11 cellular contexts compared by ENCODE assay signal in genomic region chr1:23904748-23905357, GRCh38. TPM values are rescaled to one million over a fixed set of nuclear protein-coding genes. Genes with fewer than 3 reads are reported as not detected.
DNase-seq lines count a peak whose midpoint lies in the region; ATAC-seq, FAIRE-seq and TF ChIP-seq lines count a peak whose summit lies in the region.
"Had no signal": no experiment of that assay in that cellular context is flagged by ENCODE, and none has a peak within 500 bp of the region (broad histone marks: within the 10 kb centered on the region; RNA-seq: fewer than 3 reads in every experiment).

No MANE protein-coding gene starts in this region.

- no peak overlapping the region for H2AFZ ChIP-seq in GM12878 (ENCODE audit: control insufficient read depth, low read depth, low read length)

- H3K27me3 Mint-ChIP-seq in IgD-negative memory B cell (no peaks in the 10 kb centered on the region), glutamatergic neuron (ENCODE audit: unreplicated experiment) (peaks cover 24% of the 10 kb centered on the region)

- H3K36me3 Mint-ChIP-seq in IgD-negative memory B cell: peaks cover 16% of the 10 kb centered on the region
- peaks cover 11% of the 10 kb centered on the region for H3K36me3 Mint-ChIP-seq in glutamatergic neuron (ENCODE audit: unreplicated experiment)
- H3K36me3 Mint-ChIP-seq: CD8-positive, alpha-beta T cell had no signal

- H3K4me1 ChIP-seq in DOHH2 (ENCODE audit: control insufficient read depth, low read length): peaks cover 88% of the 10 kb centered on the region
- H3K4me1 ChIP-seq in GM12878 (ENCODE audit: control insufficient read depth, insufficient read depth, low read length): peaks cover 55% of the 10 kb centered on the region

- TF ChIP-seq EP300 in GM12878 (IDR thresholded peaks at IDR 0.05; ENCODE audit: borderline replicate concordance in 1 of 2, control insufficient read depth in 1 of 2, low read depth in 2 of 2, low read length in 2 of 2): no peak; a peak in 2 of 4 replicates

- H3K4me2 ChIP-seq in DOHH2 (ENCODE audit: low read length) (peak overlapping the region; percentile 57), GM12878 (ENCODE audit: control insufficient read depth, insufficient read depth) (peak overlapping the region; percentile 69)

- CTCF ChIA-PET in GM12878 (lab: Yijun Ruan, JAX): interaction anchor here (1.3 to 10.5 kb wide), 4 partner anchors 9 to 96 kb away, joined by 5 to 109 read pairs (median 8); partner anchors contain the start of gene CNR2

- H3K9ac ChIP-seq in GM12878 (ENCODE audit: control insufficient read depth, insufficient read depth, low read length): no peak overlapping the region; the same call in 1 of the 2 replicates

- peak overlapping the region; percentile 32 for H3K4me3 ChIP-seq in DOHH2 (ENCODE audit: low read length)
- 0 out of 2 replicates have a peak overlapping the region, but pooled peaks have one; percentile 28 for H3K4me3 ChIP-seq in GM12878
- H3K4me3 ChIP-seq: ovary had no signal

- H3K9me3 Mint-ChIP-seq in IgD-negative memory B cell (no peaks in the 10 kb centered on the region), glutamatergic neuron (ENCODE audit: unreplicated experiment) (no peaks in the 10 kb centered on the region)
- H3K9me3 Mint-ChIP-seq: CD8-positive, alpha-beta T cell had no signal

- peaks cover 60 to 64% (median 61%) of the 10 kb centered on the region in 3 donors for H3K4me1 Mint-ChIP-seq in IgD-negative memory B cell
- peaks cover 4% of the 10 kb centered on the region for H3K4me1 Mint-ChIP-seq in glutamatergic neuron (ENCODE audit: low read depth, unreplicated experiment)

- H3F3A ChIP-seq in DOHH2 (ENCODE audit: control insufficient read depth, insufficient read depth): peaks cover 24% of the 10 kb centered on the region

- SMC1A ChIA-PET in GM12878 (lab: Charles Lee; ENCODE audit: uncharacterized antibody, unreplicated experiment): interaction anchor here (0.6 to 7.7 kb wide), 6 partner anchors 8 to 167 kb away, joined by 3 to 66 read pairs (median 4); partner anchors contain the start of genes CNR2 and FUCA1

- FAIRE-seq in GM12878 (lab: Jason Lieb, UNC): peak; percentile 87

- BruUV-seq in GM12878 (replicated peaks; lab: Mats Ljungman, UMichigan): no TSS peak

- POLR2A ChIA-PET in GM12878 (lab: Charles Lee): interaction anchor here (0.7 to 1.2 kb wide), 4 partner anchors 12 to 48 kb away, joined by 3 to 6 read pairs (median 5); no protein-coding TSS in a partner anchor

- DNase-seq in GM12878 (ENCODE audit: low read depth, low spot score): peak; percentile 84
- DNase-seq in nucleus accumbens (lab: John Stamatoyannopoulos, UW): no peak
- no peak for DNase-seq in ecto neural progenitor cell (ENCODE audit: low spot score)
- no peak for DNase-seq in glutamatergic neuron
- DNase-seq: CD8-positive, alpha-beta T cell; ovary had no signal

- RAD21 ChIA-PET in GM12878 (lab: Charles Lee; ENCODE audit: unreplicated experiment): interaction anchor here (2.3 kb wide), 1 partner anchor 12 kb away, joined by 15 read pairs; no protein-coding TSS in a partner anchor

- WGBS in GM12878 (ENCODE audit: insufficient coverage, insufficient replicate concordance, low lambda C conversion rate, missing lambda C conversion rate): 18% methylated on average over 10 of the region's 10 CpGs

- H3K79me2 ChIP-seq in DOHH2 (ENCODE audit: control insufficient read depth, low read length) (peaks cover 64% of the 10 kb centered on the region), GM12878 (ENCODE audit: control insufficient read depth, insufficient read depth, low read length) (peaks cover 63% of the 10 kb centered on the region)

- peak; percentile 36 for ATAC-seq in GM19438 (IDR thresholded peaks at IDR 0.05; ENCODE audit: low read depth, unreplicated experiment)
- ATAC-seq in GM12878: peak; percentile 61
- ATAC-seq in HG02970 (IDR thresholded peaks at IDR 0.05; ENCODE audit: low FRiP score, unreplicated experiment): no peak
- ATAC-seq: CD8-positive, alpha-beta T cell; Panc1 had no signal

- H3K36me3 ChIP-seq in DOHH2 (ENCODE audit: control insufficient read depth, low read length) (peaks cover 48% of the 10 kb centered on the region), GM12878 (ENCODE audit: control insufficient read depth in 2 of 2, insufficient read depth in 2 of 2, low read length in 1 of 2) (peaks cover 0 to 5% of the 10 kb centered on the region in 2 experiments; a peak in 2 of 4 replicates)
- H3K36me3 ChIP-seq: ovary had no signal

- no peak for TF ChIP-seq CTCF in DOHH2 (IDR thresholded peaks at IDR 0.05; ENCODE audit: low read depth, low read length, poor library complexity, severe bottlenecking)
- no peak for TF ChIP-seq CTCF in GM12878 (IDR thresholded peaks at IDR 0.05 in 2 of 3, conservative IDR thresholded peaks at IDR 0.05 in 1 of 3; ENCODE audit: control insufficient read depth in 2 of 3, extremely low read depth in 1 of 3, insufficient read depth in 1 of 3, low read depth in 3 of 3, low read length in 3 of 3)
- no peak for TF ChIP-seq CTCF in glutamatergic neuron (IDR thresholded peaks at IDR 0.05; ENCODE audit: partially characterized antibody, unreplicated experiment)

- no peak for TF ChIP-seq RAD21 in GM12878 (IDR thresholded peaks at IDR 0.05; ENCODE audit: insufficient read depth, low read depth, low read length)

- H4K20me1 ChIP-seq in DOHH2 (ENCODE audit: control insufficient read depth, insufficient read depth, low read depth, low read length) (no peaks in the 10 kb centered on the region), GM12878 (ENCODE audit: control insufficient read depth, insufficient read depth) (no peaks in the 10 kb centered on the region)

- H3K9me3 ChIP-seq in DOHH2 (ENCODE audit: control insufficient read depth, insufficient read depth, low read length) (no peaks in the 10 kb centered on the region), GM12878 (replicated peaks; ENCODE audit: control insufficient read depth, insufficient read depth, low read length) (no peaks in the 10 kb centered on the region; the same call in 2 of the 3 replicates)
- H3K9me3 ChIP-seq: ovary had no signal

- intact Hi-C loops in GM12878 (cut with micrococcal nuclease; ENCODE audit: unreplicated experiment): no loop called here

- H3K27ac ChIP-seq in DOHH2 (ENCODE audit: low read depth, low read length): 0 out of 2 replicates have a peak overlapping the region, but pooled peaks have one; percentile 3
- peak overlapping the region; percentile 63 for H3K27ac ChIP-seq in GM12878 (ENCODE audit: control insufficient read depth, insufficient read depth)
- H3K27ac ChIP-seq: ovary had no signal

- H3K9me2 ChIP-seq in DOHH2 (replicated peaks; ENCODE audit: control insufficient read depth, low read length): no peaks in the 10 kb centered on the region

- H3K4me3 Mint-ChIP-seq in IgD-negative memory B cell (peak overlapping the region; percentile 21 to 90 (median 74)), glutamatergic neuron (ENCODE audit: unreplicated experiment) (no peak overlapping the region)
- H3K4me3 Mint-ChIP-seq: CD8-positive, alpha-beta T cell had no signal

- no peak for TF ChIP-seq POLR2A in GM12878 (IDR thresholded peaks at IDR 0.05; ENCODE audit: low read depth, low read length)

- H3K27ac Mint-ChIP-seq in IgD-negative memory B cell: peak overlapping the region in 2 of 3 donors; percentile 80 to 89
- no peak overlapping the region for H3K27ac Mint-ChIP-seq in glutamatergic neuron (ENCODE audit: unreplicated experiment)
- H3K27ac Mint-ChIP-seq: CD8-positive, alpha-beta T cell had no signal

- H3K27me3 ChIP-seq in DOHH2 (ENCODE audit: control insufficient read depth, low read length) (no peaks in the 10 kb centered on the region), GM12878 (replicated peaks in 1 of 2; ENCODE audit: control insufficient read depth in 2 of 2, insufficient read depth in 2 of 2, low read length in 1 of 2) (no peaks in the 10 kb centered on the region)
- H3K27me3 ChIP-seq: ovary had no signal

- in situ Hi-C loops in GM12878 (cut with MboI): no loop called here

RNA-seq across cellular contexts. Expression of gene CNR2, which starts 8.3 kb away (rescaled TPM):
- polyA plus RNA-seq in IgD-negative memory B cell (52.1 TPM), GM12878 (2011; rRNA removed) (0.40 and 0.46 TPM in 2 replicates), GM12878 (2014; fragmentation: Illumina TruSeq; extraction: Trizol) (12.8 and 13.5 TPM in 2 replicates), GM12878 (2014; fragmentation: Nextera tagmentation; extraction: Ambion mirVana) (10 to 100 TPM in 1 of 2 experiments, 1 to 10 TPM in 1; 9.8 to 12.3 TPM), GM12878 (2014; rRNA removed) (10.3 and 11.2 TPM in 2 replicates), GM12878 (2016; fragmentation: Nextera tagmentation; extraction: Ambion mirVana) (10 to 100 TPM; 11.9 to 12.2 TPM)
- total RNA-seq in GM12878 (2013; cell fraction: nucleolus; rRNA removed): 18.1 and 19.7 TPM in 2 replicates
- total RNA-seq in GM12878 (2014; rRNA removed) (19.2 and 19.8 TPM in 2 replicates), GM12878 (2014; rRNA removed; fragmentation: Illumina TruSeq; extraction: Trizol) (18.9 and 19.5 TPM in 2 replicates), GM12878 (2021) (13.6 and 15.1 TPM in 2 replicates), glutamatergic neuron (ENCODE audit: unreplicated experiment) (not detected)
- 3.5 TPM for polyA plus RNA-seq in GM12878 (2011; ENCODE audit: low read depth)
- 0.45 and 0.52 TPM in 2 replicates for polyA plus RNA-seq in GM12878 (2011; cell fraction: cytosol; rRNA removed)
- 0.38 and 0.54 TPM in 2 replicates for polyA plus RNA-seq in GM12878 (2011; cell fraction: nucleus; rRNA removed)
- polyA plus RNA-seq in GM12878 (2012): 5.1 and 6.4 TPM in 2 replicates
- polyA minus RNA-seq in GM12878 (2011; rRNA and poly(A)+ RNA removed): 0.59 and 1.1 TPM in 2 replicates
- polyA minus RNA-seq in GM12878 (2011; cell fraction: cytosol; rRNA and poly(A)+ RNA removed): 0.21 TPM in 1 of 2 replicates, not detected in the other
- polyA minus RNA-seq in GM12878 (2011; cell fraction: nucleus; rRNA and poly(A)+ RNA removed): 0.24 and 0.38 TPM in 2 replicates

RNA-seq across cellular contexts. Expression of gene FUCA1, which starts 36.8 kb away (rescaled TPM):
- polyA plus RNA-seq in IgD-negative memory B cell (14.7 TPM), GM12878 (2011; rRNA removed) (51.6 and 65.1 TPM in 2 replicates), GM12878 (2014; fragmentation: Illumina TruSeq; extraction: Trizol) (55.9 and 61.5 TPM in 2 replicates), GM12878 (2014; fragmentation: Nextera tagmentation; extraction: Ambion mirVana) (10 to 100 TPM; 33.3 to 41.8 TPM), GM12878 (2014; rRNA removed) (39.6 and 49.9 TPM in 2 replicates), GM12878 (2016; fragmentation: Nextera tagmentation; extraction: Ambion mirVana) (100 to 1,000 TPM; 112 to 117 TPM)
- 37.5 and 45.4 TPM in 2 replicates for total RNA-seq in GM12878 (2013; cell fraction: nucleolus; rRNA removed)
- total RNA-seq in GM12878 (2014; rRNA removed) (53.7 and 59.5 TPM in 2 replicates), GM12878 (2014; rRNA removed; fragmentation: Illumina TruSeq; extraction: Trizol) (51.4 and 54.4 TPM in 2 replicates), GM12878 (2021) (41.3 and 42.4 TPM in 2 replicates), glutamatergic neuron (ENCODE audit: unreplicated experiment) (8.8 TPM)
- 40.3 TPM for polyA plus RNA-seq in GM12878 (2011; ENCODE audit: low read depth)
- polyA plus RNA-seq in GM12878 (2011; cell fraction: cytosol; rRNA removed): 31.8 and 33.0 TPM in 2 replicates
- polyA plus RNA-seq in GM12878 (2011; cell fraction: nucleus; rRNA removed): 19.2 and 22.0 TPM in 2 replicates
- 39.7 and 51.5 TPM in 2 replicates for polyA plus RNA-seq in GM12878 (2012)
- 29.6 and 35.9 TPM in 2 replicates for polyA minus RNA-seq in GM12878 (2011; rRNA and poly(A)+ RNA removed)
- polyA minus RNA-seq in GM12878 (2011; cell fraction: cytosol; rRNA and poly(A)+ RNA removed): 10.7 and 11.8 TPM in 2 replicates
- polyA minus RNA-seq in GM12878 (2011; cell fraction: nucleus; rRNA and poly(A)+ RNA removed): 5.4 and 9.6 TPM in 2 replicates

RNA-seq across cellular contexts. Expression of gene PNRC2, which starts 54.8 kb away (rescaled TPM):
- polyA plus RNA-seq in IgD-negative memory B cell: 143 TPM
- total RNA-seq in GM12878 (2013; cell fraction: nucleolus; rRNA removed): 54.9 and 55.6 TPM in 2 replicates
- total RNA-seq in GM12878 (2014; rRNA removed): 106 and 125 TPM in 2 replicates
- 170 and 171 TPM in 2 replicates for total RNA-seq in GM12878 (2014; rRNA removed; fragmentation: Illumina TruSeq; extraction: Trizol)
- total RNA-seq in GM12878 (2021): 172 and 178 TPM in 2 replicates
- 57.8 TPM for polyA plus RNA-seq in GM12878 (2011; ENCODE audit: low read depth)
- polyA plus RNA-seq in GM12878 (2011; rRNA removed): 155 and 222 TPM in 2 replicates
- 71.7 and 76.9 TPM in 2 replicates for polyA plus RNA-seq in GM12878 (2011; cell fraction: cytosol; rRNA removed)
- 57.3 and 59.5 TPM in 2 replicates for polyA plus RNA-seq in GM12878 (2011; cell fraction: nucleus; rRNA removed)
- polyA plus RNA-seq in GM12878 (2012): 101 and 118 TPM in 2 replicates
- polyA plus RNA-seq in GM12878 (2014; fragmentation: Illumina TruSeq; extraction: Trizol): 205 and 249 TPM in 2 replicates
- polyA plus RNA-seq in GM12878 (2014; fragmentation: Nextera tagmentation; extraction: Ambion mirVana): 100 to 1,000 TPM; 135 to 140 TPM
- polyA plus RNA-seq in GM12878 (2014; rRNA removed): 105 and 137 TPM in 2 replicates
- polyA plus RNA-seq in GM12878 (2016; fragmentation: Nextera tagmentation; extraction: Ambion mirVana): 100 to 1,000 TPM; 179 to 180 TPM
- 63.1 and 70.4 TPM in 2 replicates for polyA minus RNA-seq in GM12878 (2011; rRNA and poly(A)+ RNA removed)
- 44.5 and 59.6 TPM in 2 replicates for polyA minus RNA-seq in GM12878 (2011; cell fraction: cytosol; rRNA and poly(A)+ RNA removed)
- 25.9 and 26.4 TPM in 2 replicates for polyA minus RNA-seq in GM12878 (2011; cell fraction: nucleus; rRNA and poly(A)+ RNA removed)
- 106 TPM for total RNA-seq in glutamatergic neuron (ENCODE audit: unreplicated experiment)

Comparison
In these comparisons a context has a peak if more than half of its experiments do, and no peak if none do; other contexts are left out.
1. RNA of gene CNR2, which starts 8.3 kb away (total RNA-seq): 13.6 to 19.8 TPM in GM12878; not detected in glutamatergic neuron (single experiment); every median in the first group is over 10 times any median in the second.